Comparison of ENCODE assay signal across 1 cellular context in the genomic region with DNA sequence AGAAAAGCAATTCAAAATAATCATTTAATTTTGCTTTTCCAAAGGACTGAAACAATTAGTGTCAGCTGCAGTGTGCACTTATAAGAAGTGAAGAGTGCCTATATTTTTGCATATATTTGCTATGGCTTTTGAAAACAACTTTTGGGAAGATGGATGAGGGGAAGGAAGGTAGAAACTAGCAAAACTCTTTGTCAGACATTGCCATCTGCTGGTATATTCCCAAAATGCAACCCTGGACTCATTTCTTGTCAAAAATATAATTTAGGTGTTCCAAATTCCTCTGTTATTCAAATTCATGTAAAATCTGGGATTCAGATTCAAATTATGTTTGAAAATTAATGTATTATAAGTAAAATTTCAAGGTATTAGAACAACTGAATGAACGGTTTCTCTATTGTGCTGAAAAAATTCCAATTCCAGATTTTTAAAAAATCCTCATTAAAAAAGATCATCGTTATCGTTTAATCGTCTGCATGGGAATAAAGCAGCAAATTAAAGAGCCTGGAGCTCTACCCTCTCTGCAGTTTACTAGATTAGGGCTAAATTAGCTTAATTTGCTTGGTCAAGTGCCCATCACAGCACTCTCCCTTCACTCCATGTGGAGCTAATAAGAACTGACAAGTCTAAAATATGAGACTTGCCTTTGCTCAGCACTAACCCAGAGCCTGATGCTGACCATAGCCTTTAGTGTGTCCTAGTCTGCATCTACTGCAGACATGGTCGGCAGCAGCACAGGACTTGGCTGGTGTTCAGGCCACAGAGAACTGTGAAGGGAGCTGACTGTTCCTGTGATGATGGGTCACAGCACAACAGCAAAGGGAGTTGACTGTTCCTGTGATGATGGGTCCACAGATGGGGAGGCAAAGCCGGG.
TF ChIP-seq lines count a peak whose summit lies in the region.

No MANE protein-coding gene starts in this region.

TF ChIP-seq in H1, 55 proteins besides CTCF, POLR2A, EP300 and RAD21 (continued from another document):
- TF ChIP-seq BCL11A (IDR thresholded peaks at IDR 0.05; ENCODE audit: low read depth in 2 of 2, low read length in 2 of 2), result no peak
- TF ChIP-seq RNF2 (IDR thresholded peaks at IDR 0.05; ENCODE audit: borderline replicate concordance, low read depth, low read length, missing control alignments, poor library complexity, severe bottlenecking), result no peak
